In the genomic region with DNA sequence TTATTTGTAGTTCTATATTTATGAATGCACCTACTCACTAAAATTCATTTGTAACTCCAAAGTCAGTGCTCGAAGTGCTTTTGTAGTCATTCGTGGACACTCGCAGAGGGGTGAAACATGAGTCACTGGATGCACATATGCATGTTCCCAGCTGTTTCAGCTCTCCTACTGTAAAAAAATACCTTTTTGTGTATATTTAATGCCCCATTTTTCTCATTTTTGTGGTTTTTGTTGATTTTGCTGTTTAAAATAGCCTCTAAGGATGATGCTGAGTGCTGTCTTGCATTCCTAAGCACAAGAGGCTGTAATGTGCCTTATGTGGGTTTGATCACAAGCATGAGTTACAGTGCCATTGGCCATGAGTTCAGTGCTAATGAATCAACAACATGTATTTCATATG, we compare ENCODE assay signal across 21 cellular contexts. TPM values are rescaled to one million over a fixed set of nuclear protein-coding genes. Genes with fewer than 3 reads are reported as not detected.
A peak's percentile ranks its signal among the peaks of the same experiment; 100 is the strongest.
DNase-seq lines count a peak whose midpoint lies in the region; FAIRE-seq and TF ChIP-seq lines count a peak whose summit lies in the region.
"Had no signal": no experiment of that assay in that cellular context is flagged by ENCODE, and none has a peak within 500 bp of the region (broad histone marks: within the 10 kb centered on the region; RNA-seq: fewer than 3 reads in every experiment).

No MANE protein-coding gene starts in this region.

- no peaks in the 10 kb centered on the region for H3K27me3 ChIP-seq in thyroid gland
- H3K27me3 ChIP-seq in breast epithelium, result no peaks in the 10 kb centered on the region
- H3K27me3 ChIP-seq: BLaER1, heart right ventricle, vagina had no signal

- TF ChIP-seq POLR2A in thyroid gland (IDR thresholded peaks at IDR 0.05) (no peak), GM12891 (IDR thresholded peaks at IDR 0.05; ENCODE audit: low read depth, low read length) (no peak), breast epithelium (IDR thresholded peaks at IDR 0.05) (no peak)

- H3K4me1 ChIP-seq in thyroid gland (no peaks in the 10 kb centered on the region), breast epithelium (no peaks in the 10 kb centered on the region)
- H3K4me1 ChIP-seq: heart right ventricle, vagina had no signal

- intact Hi-C loops in thyroid gland (cut with DNase I), result no loop called here
- intact Hi-C loops in breast epithelium (cut with DNase I; ENCODE audit: low total_unique reads), result no loop called here

- TF ChIP-seq CTCF in AG10803 (conservative IDR thresholded peaks at IDR 0.05; ENCODE audit: low read length) (no peak), cardiac fibroblast (IDR thresholded peaks at IDR 0.05; ENCODE audit: low read depth, low read length) (no peak), thyroid gland (IDR thresholded peaks at IDR 0.05) (no peak), breast epithelium (IDR thresholded peaks at IDR 0.05) (no peak)

- peak; percentile 90 for DNase-seq in AG10803 (ENCODE audit: low read depth)
- peak; percentile 70 for DNase-seq in HS-5 (ENCODE audit: low read depth)
- DNase-seq in cardiac fibroblast (ENCODE audit: low read depth in 2 of 2), result peak; percentile 31 to 81
- peak; percentile 18 for DNase-seq in myocyte (ENCODE audit: low read depth)
- DNase-seq in thyroid gland, result no peak
- DNase-seq in GM12891 (ENCODE audit: insufficient read length, low spot score), result no peak
- DNase-seq in activated CD4-positive, CD25-positive, alpha-beta regulatory T cell treated with anti-CD3 and anti-CD28 coated beads, Interleukin-2, amount 50 U/mL, for 72 hours, result no peak
- DNase-seq in breast epithelium (ENCODE audit: low spot score in 2 of 2), result no peak
- DNase-seq: activated CD4-positive, alpha-beta T cell treated with anti-CD3 and anti-CD28 coated beads, Interleukin-2, amount 50 U/mL, for 4 hours; activated naive CD4-positive, alpha-beta T cell treated with Interleukin-2 at 50 U/mL for 16 hours; heart right ventricle; islet precursor cell; naive thymus-derived CD8-positive, alpha-beta T cell; NCI-H187; NCI-H345; NK-92 treated with Interleukin-12 subunit alpha and Interleukin-12 subunit beta, amount 100 ng/mL, for 24 hours; stimulated activated CD4-positive, alpha-beta T cell treated with anti-CD3 and anti-CD28 coated beads, Interleukin-2, amount 100 ng/mL, for 48 hours had no signal

- H3K9me3 ChIP-seq in thyroid gland, result no peaks in the 10 kb centered on the region
- H3K9me3 ChIP-seq in breast epithelium, result no peaks in the 10 kb centered on the region
- H3K9me3 ChIP-seq: BLaER1, heart right ventricle, vagina had no signal

- WGBS in thyroid gland, 2 donors, result 95 to 98% methylated on average over 3 of the region's 3 CpGs

- H3K36me3 ChIP-seq in thyroid gland (peaks cover 0 to 7% of the 10 kb centered on the region in 2 donors), breast epithelium (no peaks in the 10 kb centered on the region)

- no peak for FAIRE-seq in GM12891 (lab: Jason Lieb, UNC)
- FAIRE-seq: D721Med had no signal

- no peak overlapping the region for H3K27ac ChIP-seq in thyroid gland
- H3K27ac ChIP-seq in breast epithelium, result no peak overlapping the region
- H3K27ac ChIP-seq: BLaER1, heart right ventricle, vagina had no signal

- H3K4me3 ChIP-seq in AG10803 (ENCODE audit: low read length) (no peak overlapping the region), cardiac fibroblast (replicated peaks in 1 of 2; ENCODE audit: low read depth in 2 of 2, low read length in 2 of 2) (no peak overlapping the region), thyroid gland (replicated peaks in 1 of 3) (no peak overlapping the region), breast epithelium (no peak overlapping the region)
- H3K4me3 ChIP-seq: BLaER1, GM23338, heart right ventricle, vagina had no signal

TF ChIP-seq in GM12891, 5 proteins besides CTCF, POLR2A, EP300 and RAD21:
- TF ChIP-seq POLR2AphosphoS5 (IDR thresholded peaks at IDR 0.05; ENCODE audit: low read depth, low read length) (no peak), SPI1 (IDR thresholded peaks at IDR 0.05; ENCODE audit: low read depth, low read length) (no peak), PAX5 (IDR thresholded peaks at IDR 0.05; ENCODE audit: insufficient read depth, low read length, severe bottlenecking) (no peak), TAF1 (IDR thresholded peaks at IDR 0.05; ENCODE audit: low read depth, low read length) (no peak), POU2F2 (IDR thresholded peaks at IDR 0.05; ENCODE audit: low read depth, low read length) (no peak)

RNA-seq across cellular contexts. Expression of a gene that starts 30.6 kb away (rescaled TPM):
- 8.2 and 10.7 TPM in 2 replicates for total RNA-seq in myocyte
- 15.6 TPM for polyA plus RNA-seq in myocyte (2012)
- total RNA-seq in thyroid gland, result 10 to 100 TPM in 3 of 4 donors, 1 to 10 TPM in 1; 4.3 to 16.7 (median 12.8) TPM
- 57.4 TPM for polyA plus RNA-seq in GM12891 (2012; ENCODE audit: low read depth, missing spikeins)
- 10 to 100 TPM in 2 of 3 donors, 1 to 10 TPM in 1; 4.3 to 25.9 (median 13.5) TPM for total RNA-seq in breast epithelium

RNA-seq across cellular contexts. Expression of a gene that starts 58.3 kb away (rescaled TPM):
- total RNA-seq in myocyte, result 823 and 904 TPM in 2 replicates
- polyA plus RNA-seq in myocyte (2012), result 2,496 TPM
- total RNA-seq in thyroid gland, result 1,000 to 10,000 TPM in 3 of 4 donors, 100 to 1,000 TPM in 1; 917 to 1,584 (median 1,245) TPM
- polyA plus RNA-seq in GM12891 (2012; ENCODE audit: low read depth, missing spikeins), result 1,983 TPM
- total RNA-seq in breast epithelium, result 100 to 1,000 TPM; 735 to 835 (median 828) TPM

Comparison
In these comparisons a context has a peak if more than half of its experiments do, and no peak if none do; other contexts are left out.
1. DNase-seq: peak in AG10803 (single experiment), HS-5 (single experiment), cardiac fibroblast (2 of 2) and myocyte (single experiment); none in thyroid gland (0 of 2), GM12891 (single experiment), activated CD4-positive, CD25-positive, alpha-beta regulatory T cell treated with anti-CD3 and anti-CD28 coated beads, Interleukin-2, amount 50 U/mL, for 72 hours (single experiment) and breast epithelium (0 of 2).